1 cellular context compared by ENCODE assay signal in the genomic region with DNA sequence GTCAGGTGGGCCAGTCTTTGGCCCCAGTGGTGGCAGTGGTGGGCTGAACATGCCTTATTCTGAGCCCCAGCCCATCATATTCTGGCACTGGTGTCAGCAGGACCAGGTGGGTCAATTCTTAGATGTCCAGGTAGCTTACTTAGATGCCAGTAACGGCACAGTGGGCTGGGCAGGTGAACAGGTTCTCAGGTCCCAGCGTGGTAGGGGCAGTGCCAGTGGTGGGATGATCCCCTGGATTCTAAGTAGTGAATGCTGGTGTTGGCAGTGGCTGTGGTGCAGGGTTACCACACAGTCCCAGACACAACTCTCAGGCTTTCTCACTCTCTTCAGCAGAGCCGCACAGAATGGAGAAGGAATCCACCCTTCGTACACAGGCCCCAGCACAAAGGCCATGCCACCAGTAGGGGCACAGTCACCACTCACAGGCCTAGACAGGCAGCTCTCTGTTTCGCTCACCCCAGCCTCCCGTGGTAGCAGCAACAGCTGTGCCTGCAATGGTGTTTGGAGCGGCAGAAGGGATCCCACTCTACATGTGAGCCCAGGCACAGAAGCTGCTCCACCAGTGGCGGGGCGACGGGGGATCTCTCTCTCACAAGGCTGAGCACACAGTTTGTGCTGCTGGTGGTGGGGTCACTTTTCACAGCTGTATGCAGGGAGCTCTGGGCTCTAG.
TF ChIP-seq lines count a peak whose summit lies in the region.

No MANE protein-coding gene starts in this region.

TF ChIP-seq in HCT116, 20 proteins besides CTCF, POLR2A, EP300 and RAD21:
- TF ChIP-seq ZFX (IDR thresholded peaks at IDR 0.05) (no peak), TCF7L2 (IDR thresholded peaks at IDR 0.05; ENCODE audit: borderline replicate concordance, extremely low read depth, insufficient read depth, insufficient read length) (no peak)
- TF ChIP-seq, protein P1, sequence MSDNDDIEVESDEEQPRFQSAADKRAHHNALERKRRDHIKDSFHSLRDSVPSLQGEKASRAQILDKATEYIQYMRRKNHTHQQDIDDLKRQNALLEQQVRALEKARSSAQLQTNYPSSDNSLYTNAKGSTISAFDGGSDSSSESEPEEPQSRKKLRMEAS (IDR thresholded peaks at IDR 0.05), result no peak
- TF ChIP-seq, protein P2, sequence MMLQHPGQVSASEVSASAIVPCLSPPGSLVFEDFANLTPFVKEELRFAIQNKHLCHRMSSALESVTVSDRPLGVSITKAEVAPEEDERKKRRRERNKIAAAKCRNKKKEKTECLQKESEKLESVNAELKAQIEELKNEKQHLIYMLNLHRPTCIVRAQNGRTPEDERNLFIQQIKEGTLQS (IDR thresholded peaks at IDR 0.05), result no peak
